ENCODE assay signal across 9 cellular contexts in genomic region chr16:82627811-82628339, GRCh38. TPM values are rescaled to one million over a fixed set of nuclear protein-coding genes. Genes with fewer than 3 reads are reported as not detected.
DNase-seq lines count a peak whose midpoint lies in the region; TF ChIP-seq lines count a peak whose summit lies in the region.
"Had no signal": no experiment of that assay in that cellular context is flagged by ENCODE, and none has a peak within 500 bp of the region (broad histone marks: within the 10 kb centered on the region; RNA-seq: fewer than 3 reads in every experiment).

No MANE protein-coding gene starts in this region.

- no peak for TF ChIP-seq POLR2A in uterus (IDR thresholded peaks at IDR 0.05)

- no peaks in the 10 kb centered on the region for H4K20me1 ChIP-seq in MM.1S (ENCODE audit: insufficient read depth, low read length)

- H3K4me3 ChIP-seq in mesodermal cell (ENCODE audit: extremely low read depth, insufficient read depth, low read length, poor library complexity, severe bottlenecking): peak overlapping the region; percentile 84
- H3K4me3 ChIP-seq in uterus: peak overlapping the region; percentile 56 to 66
- no peak overlapping the region for H3K4me3 ChIP-seq in MM.1S (ENCODE audit: low read length)

- intact Hi-C loops in uterus (cut with DNase I; ENCODE audit: low total_unique reads): no loop called here

- H3K4me2 ChIP-seq in MM.1S (ENCODE audit: low read depth, low read length): no peak overlapping the region

- H3K79me2 ChIP-seq in MM.1S (ENCODE audit: low read length): no peaks in the 10 kb centered on the region

- TF ChIP-seq CTCF in uterus (IDR thresholded peaks at IDR 0.05) (no peak), MM.1S (IDR thresholded peaks at IDR 0.05; ENCODE audit: low read length) (no peak)

- no peaks in the 10 kb centered on the region for H3K9me2 ChIP-seq in MM.1S (replicated peaks; ENCODE audit: insufficient read depth, low read length)

- no peak overlapping the region for H2AFZ ChIP-seq in MM.1S (ENCODE audit: low read length)

- peaks cover 6% of the 10 kb centered on the region for H3K9me3 ChIP-seq in mesodermal cell (ENCODE audit: control insufficient read depth, low read length)
- no peaks in the 10 kb centered on the region for H3K9me3 ChIP-seq in uterus
- no peaks in the 10 kb centered on the region for H3K9me3 ChIP-seq in MM.1S (replicated peaks; ENCODE audit: insufficient read depth, low read length)

- H3K27ac ChIP-seq in epithelial cell of prostate (peak overlapping the region; percentile 95), mesodermal cell (ENCODE audit: low read depth, low read length, severe bottlenecking) (peak overlapping the region; percentile 41), uterus (peak overlapping the region; percentile 90), MM.1S (ENCODE audit: low read length) (no peak overlapping the region)

- peak; percentile 21 for DNase-seq in NCI-H748 (lab: John Stamatoyannopoulos, UW; ENCODE audit: unreplicated experiment)
- no peak for DNase-seq in NCI-H748 treated with DMSO at 0.1 percent for 48 hours (lab: John Stamatoyannopoulos, UW)
- DNase-seq in epithelial cell of prostate (ENCODE audit: low read depth, low spot score): no peak
- DNase-seq in uterus: peak; percentile 35 to 38
- DNase-seq in MM.1S: no peak
- no peak for DNase-seq in activated CD4-positive, alpha-beta T cell treated with anti-CD3 and anti-CD28 coated beads for 48 hours
- DNase-seq in stimulated activated CD4-positive, alpha-beta T cell treated with anti-CD3 and anti-CD28 coated beads, Interleukin-12 subunit alpha, Interleukin-12 subunit beta, amount 100 ng/mL, for 4 hours: no peak
- DNase-seq: AML-193 had no signal

- H3K4me1 ChIP-seq in mesodermal cell (ENCODE audit: control insufficient read depth, insufficient read depth, low read length, poor library complexity, severe bottlenecking) (peaks cover 44% of the 10 kb centered on the region), uterus (peaks cover 12 to 15% of the 10 kb centered on the region in 2 donors), MM.1S (ENCODE audit: low read length) (no peaks in the 10 kb centered on the region)

- H3K36me3 ChIP-seq in mesodermal cell (ENCODE audit: control insufficient read depth, insufficient read depth, low read length) (peaks cover 19% of the 10 kb centered on the region), uterus (no peaks in the 10 kb centered on the region), MM.1S (replicated peaks; ENCODE audit: insufficient read depth, low read length) (no peaks in the 10 kb centered on the region)

- no peak overlapping the region for H3K9ac ChIP-seq in MM.1S (ENCODE audit: low read length)

- no peaks in the 10 kb centered on the region for H3F3A ChIP-seq in MM.1S (ENCODE audit: insufficient read depth, low read length)

- H3K27me3 ChIP-seq in uterus (no peaks in the 10 kb centered on the region), MM.1S (replicated peaks; ENCODE audit: insufficient read depth, low read length) (no peaks in the 10 kb centered on the region)

- WGBS in mesodermal cell (ENCODE audit: insufficient coverage in 2 of 2), 2 experiments: 14 to 16% methylated on average over 23 to 28 of the region's 29 CpGs

RNA-seq across cellular contexts. Expression of gene CDH13, which starts 1.1 kb away (rescaled TPM):
- 160 TPM for polyA plus RNA-seq in mesodermal cell (2013, experiment 1 of 2)
- 121 TPM for polyA plus RNA-seq in mesodermal cell (2013, experiment 2 of 2)
- 10 to 100 TPM; 49.1 to 99.4 (median 82.7) TPM for total RNA-seq in uterus

Comparison
In these comparisons a context has a peak if more than half of its experiments do, and no peak if none do; other contexts are left out.
1. DNase-seq: peak in NCI-H748 (single experiment) and uterus (2 of 2); none in NCI-H748 treated with DMSO at 0.1 percent for 48 hours (single experiment), epithelial cell of prostate (single experiment), MM.1S (single experiment), activated CD4-positive, alpha-beta T cell treated with anti-CD3 and anti-CD28 coated beads for 48 hours (single experiment) and stimulated activated CD4-positive, alpha-beta T cell treated with anti-CD3 and anti-CD28 coated beads, Interleukin-12 subunit alpha, Interleukin-12 subunit beta, amount 100 ng/mL, for 4 hours (single experiment).